In the genomic region with DNA sequence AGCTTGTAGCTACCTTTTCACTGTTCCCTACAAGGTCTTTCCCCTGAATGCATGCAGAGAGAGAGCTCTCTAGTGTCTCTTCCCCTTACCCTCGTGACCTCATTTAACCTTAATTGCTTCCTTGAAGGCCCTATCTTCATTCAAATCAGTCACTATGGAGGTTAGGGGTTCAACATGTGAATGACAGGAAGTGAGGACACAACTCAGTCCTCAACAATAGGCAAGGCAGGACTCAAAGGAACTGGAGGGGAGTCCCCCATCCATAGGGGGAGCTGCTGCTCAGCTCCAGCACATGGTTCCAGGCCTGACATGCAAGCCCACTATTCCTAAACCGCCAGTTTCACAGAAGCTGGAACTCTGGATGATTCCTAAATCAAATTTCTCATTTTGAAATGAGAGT, we compare ENCODE assay signal across 10 cellular contexts. TPM values are rescaled to one million over a fixed set of nuclear protein-coding genes. Genes with fewer than 3 reads are reported as not detected.
DNase-seq lines count a peak whose midpoint lies in the region; ATAC-seq and TF ChIP-seq lines count a peak whose summit lies in the region.
"Had no signal": no experiment of that assay in that cellular context is flagged by ENCODE, and none has a peak within 500 bp of the region (broad histone marks: within the 10 kb centered on the region; RNA-seq: fewer than 3 reads in every experiment).

No MANE protein-coding gene starts in this region.

- H3K27ac ChIP-seq in HCT116 (ENCODE audit: low read depth, low read length), result no peak overlapping the region
- H3K27ac ChIP-seq in RWPE2 (ENCODE audit: poor library complexity, severe bottlenecking), result no peak overlapping the region
- H3K27ac ChIP-seq: BLaER1 had no signal

- TF ChIP-seq CTCF in HCT116 (IDR thresholded peaks at IDR 0.05 in 2 of 3, conservative IDR thresholded peaks at IDR 0.05 in 1 of 3; ENCODE audit: borderline replicate concordance in 1 of 3, insufficient read depth in 1 of 3, low read depth in 2 of 3, low read length in 2 of 3) (peak; percentile 29 to 53 (median 43); a peak in 5 of 6 replicates), RWPE2 (IDR thresholded peaks at IDR 0.05; ENCODE audit: poor library complexity, severe bottlenecking) (peak; percentile 18)

- H3K27me3 ChIP-seq in HCT116 (ENCODE audit: insufficient read depth, low read length) (no peaks in the 10 kb centered on the region), RWPE2 (ENCODE audit: insufficient read depth, poor library complexity, severe bottlenecking) (no peaks in the 10 kb centered on the region)
- H3K27me3 ChIP-seq: BLaER1 had no signal

- H3K9ac ChIP-seq in HCT116 (ENCODE audit: low read length), result no peak overlapping the region
- H3K9ac ChIP-seq: BLaER1 had no signal

- peak; percentile 30; the same call in 1 of the 2 replicates for TF ChIP-seq RAD21 in HCT116 (IDR thresholded peaks at IDR 0.05; ENCODE audit: low read depth)

- intact Hi-C loops in HCT116 (cut with micrococcal nuclease), result loop anchor here (5.0 kb wide), 1 partner anchor 525 kb away; no protein-coding TSS in a partner anchor

- peak; percentile 35 for DNase-seq in NCI-H146 (lab: John Stamatoyannopoulos, UW)
- DNase-seq in NCI-H146 treated with DMSO at 0.1 percent for 48 hours (lab: John Stamatoyannopoulos, UW; ENCODE audit: unreplicated experiment), result no peak
- DNase-seq in HCT116 (ENCODE audit: low read depth, low spot score), result peak; percentile 8
- DNase-seq in RWPE2 (ENCODE audit: low spot score), result no peak
- peak; percentile 41 for DNase-seq in iPS-NIHi11 (ENCODE audit: low spot score)
- no peak for DNase-seq in RKO (ENCODE audit: low spot score)
- DNase-seq: activated B cell treated with CpG ODN at 0.5 μM for 24 hours had no signal

- CTCF ChIA-PET in HCT116 (lab: Charles Lee), result interaction anchor here (1.2 to 2.7 kb wide), 2 partner anchors 303 to 318 kb away, joined by 3 to 8 read pairs; no protein-coding TSS in a partner anchor

- POLR2A ChIA-PET in HCT116 (lab: Charles Lee), result no interaction called here

- ATAC-seq in HCT116 (peak; percentile 72), RWPE2 (ENCODE audit: low read depth) (0 out of 3 replicates have a peak, but pooled peaks have one; percentile 19), esophagus mucosa (no peak), GM19324 (IDR thresholded peaks at IDR 0.05; ENCODE audit: low FRiP score, unreplicated experiment) (no peak)

- no peaks in the 10 kb centered on the region for H3K9me2 ChIP-seq in HCT116 (ENCODE audit: insufficient read depth)

- H3K4me3 ChIP-seq in HCT116 (replicated peaks in 1 of 2; ENCODE audit: low read depth in 1 of 2, low read length in 2 of 2), result no peak overlapping the region
- no peak overlapping the region for H3K4me3 ChIP-seq in RWPE2 (ENCODE audit: severe bottlenecking)
- H3K4me3 ChIP-seq: BLaER1 had no signal

- no peaks in the 10 kb centered on the region for H3K36me3 ChIP-seq in HCT116 (ENCODE audit: control insufficient read depth in 1 of 2, insufficient read depth in 2 of 2, low read length in 2 of 2)
- H3K36me3 ChIP-seq in RWPE2 (ENCODE audit: low read depth), result no peaks in the 10 kb centered on the region
- H3K36me3 ChIP-seq: BLaER1 had no signal

- no peaks in the 10 kb centered on the region for H3K9me3 ChIP-seq in HCT116 (ENCODE audit: control insufficient read depth in 1 of 2, insufficient read depth in 1 of 2, low read depth in 1 of 2, low read length in 2 of 2)
- H3K9me3 ChIP-seq in RWPE2 (ENCODE audit: severe bottlenecking), result no peaks in the 10 kb centered on the region
- H3K9me3 ChIP-seq: BLaER1 had no signal

- BruUV-seq in HCT116 (replicated peaks; lab: Mats Ljungman, UMichigan), result no TSS peak

- H3K79me2 ChIP-seq in HCT116 (ENCODE audit: insufficient read depth, low read length), result no peaks in the 10 kb centered on the region

- no peak for TF ChIP-seq POLR2A in HCT116 (IDR thresholded peaks at IDR 0.05; ENCODE audit: borderline replicate concordance, extremely low read depth, insufficient read depth, insufficient read length)

- H4K20me1 ChIP-seq in HCT116 (ENCODE audit: insufficient read depth), result no peaks in the 10 kb centered on the region
- H4K20me1 ChIP-seq: BLaER1 had no signal

- H3K4me2 ChIP-seq in HCT116 (ENCODE audit: low read length), result no peak overlapping the region
- H3K4me2 ChIP-seq: BLaER1 had no signal

- H3K4me1 ChIP-seq in HCT116 (ENCODE audit: control insufficient read depth in 1 of 2, insufficient read depth in 2 of 2, low read length in 2 of 2), result peaks cover 0 to 10% of the 10 kb centered on the region in 2 experiments; a peak in 2 of 4 replicates
- no peaks in the 10 kb centered on the region for H3K4me1 ChIP-seq in RWPE2 (ENCODE audit: insufficient read depth, poor library complexity, severe bottlenecking)
- H3K4me1 ChIP-seq: BLaER1 had no signal

- no peak overlapping the region for H2AFZ ChIP-seq in HCT116 (ENCODE audit: low read depth, low read length, poor library complexity, severe bottlenecking)

- RAD21 ChIA-PET in HCT116 (lab: Charles Lee; ENCODE audit: low non-redundant PET in 1 of 2, low total read pairs in 2 of 2, uncharacterized antibody in 2 of 2, unreplicated experiment in 2 of 2), result no interaction called here

TF ChIP-seq in HCT116, 20 proteins besides CTCF, POLR2A, EP300 and RAD21:
- TF ChIP-seq TCF7L2 (IDR thresholded peaks at IDR 0.05; ENCODE audit: borderline replicate concordance, extremely low read depth, insufficient read depth, insufficient read length) (no peak), SRF (IDR thresholded peaks at IDR 0.05; ENCODE audit: low read depth) (no peak), FOSL1 (IDR thresholded peaks at IDR 0.05; ENCODE audit: low read depth) (no peak), POLR2AphosphoS5 (IDR thresholded peaks at IDR 0.05; ENCODE audit: low read depth, low read length) (no peak), EZH2 (IDR thresholded peaks at IDR 0.05) (no peak), EZH2phosphoT487 (IDR thresholded peaks at IDR 0.05; ENCODE audit: borderline replicate concordance) (no peak), YY1 (IDR thresholded peaks at IDR 0.05; ENCODE audit: extremely low read depth, insufficient replicate concordance, low read depth, low read length) (no peak), ZFX (IDR thresholded peaks at IDR 0.05) (0 out of 2 replicates have a peak, but pooled peaks have one; percentile 19), SP1 (IDR thresholded peaks at IDR 0.05; ENCODE audit: low read depth) (no peak), JUND (IDR thresholded peaks at IDR 0.05) (no peak), SIN3A (IDR thresholded peaks at IDR 0.05; ENCODE audit: low read depth) (no peak)
- TF ChIP-seq, protein P1, sequence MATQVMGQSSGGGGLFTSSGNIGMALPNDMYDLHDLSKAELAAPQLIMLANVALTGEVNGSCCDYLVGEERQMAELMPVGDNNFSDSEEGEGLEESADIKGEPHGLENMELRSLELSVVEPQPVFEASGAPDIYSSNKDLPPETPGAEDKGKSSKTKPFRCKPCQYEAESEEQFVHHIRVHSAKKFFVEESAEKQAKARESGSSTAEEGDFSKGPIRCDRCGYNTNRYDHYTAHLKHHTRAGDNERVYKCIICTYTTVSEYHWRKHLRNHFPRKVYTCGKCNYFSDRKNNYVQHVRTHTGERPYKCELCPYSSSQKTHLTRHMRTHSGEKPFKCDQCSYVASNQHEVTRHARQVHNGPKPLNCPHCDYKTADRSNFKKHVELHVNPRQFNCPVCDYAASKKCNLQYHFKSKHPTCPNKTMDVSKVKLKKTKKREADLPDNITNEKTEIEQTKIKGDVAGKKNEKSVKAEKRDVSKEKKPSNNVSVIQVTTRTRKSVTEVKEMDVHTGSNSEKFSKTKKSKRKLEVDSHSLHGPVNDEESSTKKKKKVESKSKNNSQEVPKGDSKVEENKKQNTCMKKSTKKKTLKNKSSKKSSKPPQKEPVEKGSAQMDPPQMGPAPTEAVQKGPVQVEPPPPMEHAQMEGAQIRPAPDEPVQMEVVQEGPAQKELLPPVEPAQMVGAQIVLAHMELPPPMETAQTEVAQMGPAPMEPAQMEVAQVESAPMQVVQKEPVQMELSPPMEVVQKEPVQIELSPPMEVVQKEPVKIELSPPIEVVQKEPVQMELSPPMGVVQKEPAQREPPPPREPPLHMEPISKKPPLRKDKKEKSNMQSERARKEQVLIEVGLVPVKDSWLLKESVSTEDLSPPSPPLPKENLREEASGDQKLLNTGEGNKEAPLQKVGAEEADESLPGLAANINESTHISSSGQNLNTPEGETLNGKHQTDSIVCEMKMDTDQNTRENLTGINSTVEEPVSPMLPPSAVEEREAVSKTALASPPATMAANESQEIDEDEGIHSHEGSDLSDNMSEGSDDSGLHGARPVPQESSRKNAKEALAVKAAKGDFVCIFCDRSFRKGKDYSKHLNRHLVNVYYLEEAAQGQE (IDR thresholded peaks at IDR 0.05; ENCODE audit: low read depth), result no peak
- TF ChIP-seq, protein P2, sequence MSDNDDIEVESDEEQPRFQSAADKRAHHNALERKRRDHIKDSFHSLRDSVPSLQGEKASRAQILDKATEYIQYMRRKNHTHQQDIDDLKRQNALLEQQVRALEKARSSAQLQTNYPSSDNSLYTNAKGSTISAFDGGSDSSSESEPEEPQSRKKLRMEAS (IDR thresholded peaks at IDR 0.05), result peak; percentile 51
- TF ChIP-seq, protein P3, sequence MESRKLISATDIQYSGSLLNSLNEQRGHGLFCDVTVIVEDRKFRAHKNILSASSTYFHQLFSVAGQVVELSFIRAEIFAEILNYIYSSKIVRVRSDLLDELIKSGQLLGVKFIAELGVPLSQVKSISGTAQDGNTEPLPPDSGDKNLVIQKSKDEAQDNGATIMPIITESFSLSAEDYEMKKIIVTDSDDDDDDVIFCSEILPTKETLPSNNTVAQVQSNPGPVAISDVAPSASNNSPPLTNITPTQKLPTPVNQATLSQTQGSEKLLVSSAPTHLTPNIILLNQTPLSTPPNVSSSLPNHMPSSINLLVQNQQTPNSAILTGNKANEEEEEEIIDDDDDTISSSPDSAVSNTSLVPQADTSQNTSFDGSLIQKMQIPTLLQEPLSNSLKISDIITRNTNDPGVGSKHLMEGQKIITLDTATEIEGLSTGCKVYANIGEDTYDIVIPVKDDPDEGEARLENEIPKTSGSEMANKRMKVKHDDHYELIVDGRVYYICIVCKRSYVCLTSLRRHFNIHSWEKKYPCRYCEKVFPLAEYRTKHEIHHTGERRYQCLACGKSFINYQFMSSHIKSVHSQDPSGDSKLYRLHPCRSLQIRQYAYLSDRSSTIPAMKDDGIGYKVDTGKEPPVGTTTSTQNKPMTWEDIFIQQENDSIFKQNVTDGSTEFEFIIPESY (IDR thresholded peaks at IDR 0.05; ENCODE audit: extremely low read depth, insufficient replicate concordance, low read length), result no peak

RNA-seq across cellular contexts. Expression of gene GYG1, which starts 33.8 kb away (rescaled TPM):
- total RNA-seq in HCT116 (2021; ENCODE audit: unreplicated experiment), result 28.9 TPM
- polyA plus RNA-seq in HCT116 (2012), result 26.7 and 27.8 TPM in 2 replicates
- total RNA-seq in esophagus mucosa, result 24.4 TPM

Comparison
In these comparisons a context has a peak if more than half of its experiments do, and no peak if none do; other contexts are left out.
1. DNase-seq: peak in NCI-H146 (single experiment), HCT116 (single experiment) and iPS-NIHi11 (single experiment); none in NCI-H146 treated with DMSO at 0.1 percent for 48 hours (single experiment), RWPE2 (single experiment) and RKO (single experiment).
2. ATAC-seq: peak in HCT116 (single experiment) and RWPE2 (single experiment); none in esophagus mucosa (single experiment) and GM19324 (single experiment).